Comparison of ENCODE assay signal across 8 cellular contexts in genomic region chr22:36336246-36337182, GRCh38. TPM values are rescaled to one million over a fixed set of nuclear protein-coding genes. Genes with fewer than 3 reads are reported as not detected.
DNase-seq lines count a peak whose midpoint lies in the region; ATAC-seq and TF ChIP-seq lines count a peak whose summit lies in the region.

No MANE protein-coding gene starts in this region.

- in situ Hi-C loops in mammary epithelial cell (cut with MboI; ENCODE audit: low sequenced_read_pairs in 2 of 2): no loop called here

- H3K27me3 Mint-ChIP-seq in activated T-cell treated with anti-CD3 and anti-CD28 coated beads, Interleukin-2, amount 50 U/mL, for 4 hours (ENCODE audit: low read depth): no peaks in the 10 kb centered on the region
- no peaks in the 10 kb centered on the region for H3K27me3 Mint-ChIP-seq in mesothelial cell of epicardium (ENCODE audit: low read depth)

- intact Hi-C loops in mammary epithelial cell (cut with micrococcal nuclease): no loop called here

- H4K20me1 ChIP-seq in mammary epithelial cell (ENCODE audit: insufficient read depth, low read length): no peaks in the 10 kb centered on the region

- TF ChIP-seq CTCF in mammary epithelial cell (conservative IDR thresholded peaks at IDR 0.05 in 1 of 2, IDR thresholded peaks at IDR 0.05 in 1 of 2; ENCODE audit: extremely low read depth in 1 of 2, insufficient read depth in 1 of 2, low read depth in 1 of 2, low read length in 2 of 2) (no peak), mesothelial cell of epicardium (IDR thresholded peaks at IDR 0.05; ENCODE audit: unreplicated experiment) (no peak), tibial nerve (IDR thresholded peaks at IDR 0.05) (no peak)

- H3K27me3 ChIP-seq in mammary epithelial cell (ENCODE audit: insufficient read depth, low read length): no peaks in the 10 kb centered on the region
- no peaks in the 10 kb centered on the region for H3K27me3 ChIP-seq in tibial nerve

- H3K4me1 ChIP-seq in mammary epithelial cell (ENCODE audit: insufficient read depth, low read length) (peaks cover 87% of the 10 kb centered on the region), tibial nerve (peaks cover 0 to 100% (median 78%) of the 10 kb centered on the region in 4 donors)

- H3K79me2 ChIP-seq in mammary epithelial cell (ENCODE audit: insufficient read depth, low read length): peaks cover 90% of the 10 kb centered on the region

- peak in 1 of 2 donors; percentile 3 for TF ChIP-seq EP300 in tibial nerve (IDR thresholded peaks at IDR 0.05)

- H3K27ac ChIP-seq in mammary epithelial cell (ENCODE audit: insufficient read depth, low read depth, low read length) (peak overlapping the region; percentile 99), tibial nerve (peak overlapping the region in 3 of 4 donors; percentile 71 to 92 (median 88))

- peak overlapping the region; percentile 61 for H3K4me2 ChIP-seq in mammary epithelial cell (ENCODE audit: insufficient read depth, low read depth, low read length)

- H2AFZ ChIP-seq in mammary epithelial cell (ENCODE audit: low read depth, low read length): no peak overlapping the region

- peaks cover 61% of the 10 kb centered on the region for H3K36me3 Mint-ChIP-seq in activated T-cell treated with anti-CD3 and anti-CD28 coated beads, Interleukin-2, amount 50 U/mL, for 4 hours (ENCODE audit: insufficient read depth)
- peaks cover 32% of the 10 kb centered on the region for H3K36me3 Mint-ChIP-seq in mesothelial cell of epicardium

- no peak for ATAC-seq in activated T-cell treated with anti-CD3 and anti-CD28 coated beads, Interleukin-2, amount 50 U/mL, for 4 hours
- ATAC-seq in GM19324 (IDR thresholded peaks at IDR 0.05; ENCODE audit: low FRiP score, unreplicated experiment): no peak

- H3K9ac ChIP-seq in mammary epithelial cell (ENCODE audit: insufficient read depth, low read length): peak overlapping the region; percentile 72

- H3K36me3 ChIP-seq in mammary epithelial cell (ENCODE audit: insufficient read depth, low read length): peaks cover 39% of the 10 kb centered on the region
- peaks cover 0 to 68% (median 13%) of the 10 kb centered on the region in 3 donors for H3K36me3 ChIP-seq in tibial nerve

- no peak overlapping the region for H3K4me3 ChIP-seq in mammary epithelial cell (replicated peaks in 1 of 3; ENCODE audit: insufficient read depth in 1 of 3, low read depth in 2 of 3, low read length in 3 of 3)
- no peak overlapping the region for H3K4me3 ChIP-seq in tibial nerve

- CTCF ChIA-PET in mammary epithelial cell (lab: Charles Lee; ENCODE audit: low non-redundant PET): no interaction called here

- peaks cover 94% of the 10 kb centered on the region for H3K4me1 Mint-ChIP-seq in activated T-cell treated with anti-CD3 and anti-CD28 coated beads, Interleukin-2, amount 50 U/mL, for 4 hours (ENCODE audit: low read depth)
- H3K4me1 Mint-ChIP-seq in mesothelial cell of epicardium: peaks cover 33% of the 10 kb centered on the region

- TF ChIP-seq POLR2A in tibial nerve (IDR thresholded peaks at IDR 0.05): no peak

- H3K27ac Mint-ChIP-seq in mesothelial cell of epicardium: peak overlapping the region; percentile 73

- no TSS peak for BruUV-seq in mammary epithelial cell (replicated peaks; lab: Mats Ljungman, UMichigan)

- no peak for DNase-seq in activated T-cell treated with anti-CD3 and anti-CD28 coated beads, Interleukin-2, amount 50 U/mL, for 4 hours
- no peak for DNase-seq in activated T-cell treated with anti-CD3 and anti-CD28 coated beads, Interleukin-2, amount 50 U/mL, for 48 hours
- DNase-seq in mammary epithelial cell (no peak), mesothelial cell of epicardium (ENCODE audit: low spot score in 2 of 2, unreplicated experiment in 2 of 2) (no peak), tibial nerve (ENCODE audit: low spot score in 2 of 2) (no peak), NCI-H187 (lab: John Stamatoyannopoulos, UW) (no peak), NCI-H1694 (lab: John Stamatoyannopoulos, UW) (no peak)

- H3K9me3 ChIP-seq in mammary epithelial cell (replicated peaks; ENCODE audit: insufficient read depth, low read length) (no peaks in the 10 kb centered on the region), tibial nerve (no peaks in the 10 kb centered on the region)

- H3K4me3 Mint-ChIP-seq in activated T-cell treated with anti-CD3 and anti-CD28 coated beads, Interleukin-2, amount 50 U/mL, for 4 hours: peak overlapping the region; percentile 64
- H3K4me3 Mint-ChIP-seq in mesothelial cell of epicardium: no peak overlapping the region

- dilution Hi-C loops in mammary epithelial cell (cut with HindIII; ENCODE audit: low sequenced_read_pairs): no loop called here

- 29% methylated on average over 20 of the region's 26 CpGs for whole genome bisulfite sequencing in mammary epithelial cell (ENCODE audit: low coverage, missing lambda C conversion rate)
- WGBS in tibial nerve, 2 donors: 72 to 80% methylated on average over 25 to 26 of the region's 26 CpGs

- no peaks in the 10 kb centered on the region for H3K9me3 Mint-ChIP-seq in activated T-cell treated with anti-CD3 and anti-CD28 coated beads, Interleukin-2, amount 50 U/mL, for 4 hours
- no peaks in the 10 kb centered on the region for H3K9me3 Mint-ChIP-seq in mesothelial cell of epicardium

RNA-seq across cellular contexts. Expression of gene MYH9, which starts 51.3 kb away (rescaled TPM):
- total RNA-seq in activated T-cell treated with anti-CD3 and anti-CD28 coated beads, Interleukin-2, amount 50 U/mL, for 4 hours: 100 to 1,000 TPM; 673 to 753 (median 716) TPM
- 1,000 to 10,000 TPM; 1,183 to 1,246 TPM for total RNA-seq in mammary epithelial cell
- 295 TPM for polyA plus RNA-seq in mammary epithelial cell
- 996 TPM for polyA minus RNA-seq in mammary epithelial cell
- 321 to 346 TPM (median 341 TPM) in 3 replicates for total RNA-seq in mesothelial cell of epicardium
- 100 to 1,000 TPM; 361 to 406 (median 386) TPM for total RNA-seq in tibial nerve
